ENCODE assay signal across 1 cellular context in genomic region chr17:6110088-6110487, GRCh38.
TF ChIP-seq lines count a peak whose summit lies in the region.

No MANE protein-coding gene starts in this region.

TF ChIP-seq in GM23338, 12 proteins besides CTCF, POLR2A, EP300 and RAD21 (continued from another document):
- no peak for TF ChIP-seq ZNF462 (CRISPR knock-in tag; IDR thresholded peaks at IDR 0.05)
- TF ChIP-seq POLR2AphosphoS5 (IDR thresholded peaks at IDR 0.05; ENCODE audit: low read depth): no peak
- no peak for TF ChIP-seq JUNB (IDR thresholded peaks at IDR 0.05; ENCODE audit: unreplicated experiment)
- no peak for TF ChIP-seq NANOG (IDR thresholded peaks at IDR 0.05; ENCODE audit: borderline replicate concordance)
- TF ChIP-seq ETS1 (IDR thresholded peaks at IDR 0.05): no peak
- no peak for TF ChIP-seq STAT1 (IDR thresholded peaks at IDR 0.05; ENCODE audit: unreplicated experiment)
- no peak for TF ChIP-seq ZNF331 (CRISPR knock-in tag; IDR thresholded peaks at IDR 0.05; ENCODE audit: low read depth)
- TF ChIP-seq REST (IDR thresholded peaks at IDR 0.05; ENCODE audit: unreplicated experiment): no peak
- no peak for TF ChIP-seq CREB1 (CRISPR knock-in tag; IDR thresholded peaks at IDR 0.05; ENCODE audit: low read depth)
